ENCODE assay signal across 8 cellular contexts in genomic region chr10:133060466-133060865, GRCh38. TPM values are rescaled to one million over a fixed set of nuclear protein-coding genes. Genes with fewer than 3 reads are reported as not detected.
"Had no signal": no experiment of that assay in that cellular context is flagged by ENCODE, and none has a peak within 500 bp of the region (broad histone marks: within the 10 kb centered on the region; RNA-seq: fewer than 3 reads in every experiment).

No MANE protein-coding gene starts in this region.

- H3K9me3 Mint-ChIP-seq: IgD-negative memory B cell had no signal

- H3K27ac Mint-ChIP-seq: H9, IgD-negative memory B cell had no signal

- H3K4me3 ChIP-seq: GM23248 had no signal

- DNase-seq: GM23248, GOT3, H9, HCEC 1CT had no signal

- H2AFZ ChIP-seq: GM23248 had no signal

- FAIRE-seq: H54, HTR-8/SVneo had no signal

- H3K4me3 Mint-ChIP-seq: H9, IgD-negative memory B cell had no signal

- H3K9ac ChIP-seq: GM23248 had no signal

- H3K27ac ChIP-seq: GM23248 had no signal

RNA-seq across cellular contexts. Expression of gene ADGRA1, which starts 27.3 kb away (rescaled TPM):
- total RNA-seq: GM23248, HT-29 had no signal
- polyA plus RNA-seq: GM23248, IgD-negative memory B cell had no signal
